In the genomic region with DNA sequence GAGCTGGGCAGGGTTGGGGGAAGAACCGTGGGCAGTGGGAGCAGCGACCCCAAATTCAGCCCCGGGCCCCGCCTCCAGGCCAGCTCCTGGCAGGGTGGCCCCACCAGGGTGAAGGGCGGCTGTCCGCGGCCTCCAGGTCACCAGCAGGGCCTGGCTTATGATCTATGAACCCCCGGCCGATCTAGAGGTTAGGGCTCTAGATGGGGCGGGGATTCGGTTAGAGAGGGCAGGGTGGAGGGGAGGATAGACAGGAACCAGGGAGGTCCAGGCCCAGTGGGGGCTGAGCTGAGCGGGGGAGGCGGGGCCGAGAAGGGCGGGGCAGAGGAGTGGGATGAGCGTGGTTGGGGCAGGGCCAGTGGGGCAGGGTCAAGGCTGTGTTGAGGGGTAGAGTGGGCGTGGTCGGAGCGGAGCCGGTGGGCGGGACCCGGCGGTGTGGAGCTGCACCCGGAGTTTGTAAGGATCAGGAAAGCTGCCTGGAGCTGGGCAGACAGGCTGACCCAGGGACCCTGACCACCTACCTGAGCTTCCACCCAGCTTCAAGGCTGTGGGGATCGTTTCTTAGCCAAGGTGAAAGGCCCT, we compare ENCODE assay signal across 8 cellular contexts. TPM values are rescaled to one million over a fixed set of nuclear protein-coding genes. Genes with fewer than 3 reads are reported as not detected.
DNase-seq lines count a peak whose midpoint lies in the region; ATAC-seq, FAIRE-seq and TF ChIP-seq lines count a peak whose summit lies in the region.

No MANE protein-coding gene starts in this region.

- TF ChIP-seq EP300 in A549 (IDR thresholded peaks at IDR 0.05) = no peak

- H3K4me3 ChIP-seq in A549 = peak overlapping the region; percentile 40
- H3K4me3 ChIP-seq in NB4 (ENCODE audit: low read depth, low read length) = no peak overlapping the region
- peak overlapping the region; percentile 64 for H3K4me3 ChIP-seq in adipocyte (ENCODE audit: low read length)
- H3K4me3 ChIP-seq in retinal pigment epithelial cell (ENCODE audit: low read length) = peak overlapping the region; percentile 43

- H3K36me3 ChIP-seq in adipocyte (ENCODE audit: control insufficient read depth, insufficient read depth, low read length, severe bottlenecking) = no peaks in the 10 kb centered on the region

- peak; percentile 87 to 94 for ATAC-seq in A549
- no peak for ATAC-seq in GM19351 (IDR thresholded peaks at IDR 0.05; ENCODE audit: unreplicated experiment)
- ATAC-seq in GM21528 (IDR thresholded peaks at IDR 0.05; ENCODE audit: low FRiP score, unreplicated experiment) = no peak

- POLR2A ChIA-PET in A549 (lab: Yijun Ruan, JAX) = interaction anchor here (0.8 to 2.2 kb wide), 4 partner anchors 51 to 208 kb away, joined by 4 to 9 read pairs (median 4); a partner anchor contains a TSS

- H3K27ac ChIP-seq in A549 = peak overlapping the region; percentile 59 to 87

- no peak overlapping the region for H3K9ac ChIP-seq in adipocyte (ENCODE audit: low read length)

- TF ChIP-seq RAD21 in A549 (conservative IDR thresholded peaks at IDR 0.05 in 1 of 2, IDR thresholded peaks at IDR 0.05 in 1 of 2) = no peak

- DNase-seq in A549 (ENCODE audit: low read depth in 1 of 2, low spot score in 1 of 2) (peak; percentile 88), NB4 (ENCODE audit: low read depth) (peak; percentile 25), adipocyte (ENCODE audit: low read depth) (peak; percentile 7), hepatic stellate cell (ENCODE audit: low spot score) (peak; percentile 26), retinal pigment epithelial cell (ENCODE audit: low read depth) (peak; percentile 12), RKO (ENCODE audit: low spot score) (no peak)

- peaks cover 9% of the 10 kb centered on the region for H3K27me3 ChIP-seq in adipocyte (replicated peaks; ENCODE audit: control insufficient read depth, insufficient read depth, low read length)

- H3K4me2 ChIP-seq in A549 = peak overlapping the region; percentile 86

- peaks cover 5% of the 10 kb centered on the region; the same call in 1 of the 3 replicates for H3K4me1 ChIP-seq in A549
- peaks cover 12% of the 10 kb centered on the region for H3K4me1 ChIP-seq in adipocyte (ENCODE audit: control insufficient read depth, insufficient read depth, low read length)

- TF ChIP-seq POLR2A in A549 (IDR thresholded peaks at IDR 0.05; ENCODE audit: low read length) = peak; percentile 68
- TF ChIP-seq POLR2A in NB4 (IDR thresholded peaks at IDR 0.05; ENCODE audit: extremely low read depth, insufficient read length) = no peak

- H3K9me3 ChIP-seq in A549 (no peaks in the 10 kb centered on the region), adipocyte (ENCODE audit: control insufficient read depth, low read length) (no peaks in the 10 kb centered on the region)

- 5% methylated on average over 10 of the region's 25 CpGs for WGBS in A549 (ENCODE audit: missing lambda C conversion rate)

- CTCF ChIA-PET in A549 (lab: Yijun Ruan, JAX) = interaction anchor here (0.7 to 3.8 kb wide), 53 partner anchors 8 to 261 kb away, joined by 3 to 66 read pairs (median 6); no protein-coding TSS in a partner anchor

- TF ChIP-seq CTCF in A549 (IDR thresholded peaks at IDR 0.05) = no peak
- no peak for TF ChIP-seq CTCF in NB4 (IDR thresholded peaks at IDR 0.05; ENCODE audit: low read depth, low read length)
- TF ChIP-seq CTCF in retinal pigment epithelial cell (conservative IDR thresholded peaks at IDR 0.05; ENCODE audit: low read depth, low read length) = no peak

- FAIRE-seq in A549 (lab: Jason Lieb, UNC) = no peak

TF ChIP-seq in A549, 52 proteins besides CTCF, POLR2A, EP300 and RAD21:
- TF ChIP-seq, protein P1, sequence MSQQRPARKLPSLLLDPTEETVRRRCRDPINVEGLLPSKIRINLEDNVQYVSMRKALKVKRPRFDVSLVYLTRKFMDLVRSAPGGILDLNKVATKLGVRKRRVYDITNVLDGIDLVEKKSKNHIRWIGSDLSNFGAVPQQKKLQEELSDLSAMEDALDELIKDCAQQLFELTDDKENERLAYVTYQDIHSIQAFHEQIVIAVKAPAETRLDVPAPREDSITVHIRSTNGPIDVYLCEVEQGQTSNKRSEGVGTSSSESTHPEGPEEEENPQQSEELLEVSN (IDR thresholded peaks at IDR 0.05; ENCODE audit: borderline replicate concordance, low read depth) = no peak
- TF ChIP-seq, protein P2, sequence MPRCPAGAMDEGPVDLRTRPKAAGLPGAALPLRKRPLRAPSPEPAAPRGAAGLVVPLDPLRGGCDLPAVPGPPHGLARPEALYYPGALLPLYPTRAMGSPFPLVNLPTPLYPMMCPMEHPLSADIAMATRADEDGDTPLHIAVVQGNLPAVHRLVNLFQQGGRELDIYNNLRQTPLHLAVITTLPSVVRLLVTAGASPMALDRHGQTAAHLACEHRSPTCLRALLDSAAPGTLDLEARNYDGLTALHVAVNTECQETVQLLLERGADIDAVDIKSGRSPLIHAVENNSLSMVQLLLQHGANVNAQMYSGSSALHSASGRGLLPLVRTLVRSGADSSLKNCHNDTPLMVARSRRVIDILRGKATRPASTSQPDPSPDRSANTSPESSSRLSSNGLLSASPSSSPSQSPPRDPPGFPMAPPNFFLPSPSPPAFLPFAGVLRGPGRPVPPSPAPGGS (IDR thresholded peaks at IDR 0.05) = 0 out of 3 replicates have a peak, but pooled peaks have one; percentile 30
- no peak for TF ChIP-seq ZFP36 (IDR thresholded peaks at IDR 0.05; ENCODE audit: borderline replicate concordance, partially characterized antibody)
- TF ChIP-seq HOXA7 (CRISPR knock-in tag; IDR thresholded peaks at IDR 0.05) = no peak
- TF ChIP-seq TP53 (CRISPR knock-in tag; IDR thresholded peaks at IDR 0.05) = no peak
- TF ChIP-seq CEBPB (IDR thresholded peaks at IDR 0.05) = no peak

RNA-seq across cellular contexts. Expression of a gene that starts 29.3 kb away (rescaled TPM):
- not detected in 2 replicates for polyA plus RNA-seq in A549 (2011; rRNA removed)
- not detected in 2 replicates for polyA plus RNA-seq in A549 (2012; cell fraction: cytosol; rRNA removed)
- not detected in 2 replicates for polyA plus RNA-seq in A549 (2012; cell fraction: nucleus; rRNA removed)
- not detected in 3 replicates for polyA plus RNA-seq in A549 (2017; fragmentation: RNase III; extraction: RNeasy Plus Mini Kit Qiagen cat#74134 plus additional on column Dnase treatment)
- polyA minus RNA-seq in A549 (2011; rRNA and poly(A)+ RNA removed) = not detected in 2 replicates

RNA-seq across cellular contexts. Expression of a gene that starts 36.6 kb away (rescaled TPM):
- polyA plus RNA-seq in A549 (2011; rRNA removed) (not detected in 2 replicates), A549 (2017; fragmentation: RNase III; extraction: RNeasy Plus Mini Kit Qiagen cat#74134 plus additional on column Dnase treatment) (not detected in 3 replicates)
- polyA plus RNA-seq in A549 (2012; cell fraction: cytosol; rRNA removed) = not detected in 2 replicates
- not detected in 2 replicates for polyA plus RNA-seq in A549 (2012; cell fraction: nucleus; rRNA removed)
- polyA minus RNA-seq in A549 (2011; rRNA and poly(A)+ RNA removed) = not detected in 2 replicates

Comparison
In these comparisons a context has a peak if more than half of its experiments do, and no peak if none do; other contexts are left out.
1. ATAC-seq: peak in A549 (2 of 2); none in GM19351 (single experiment) and GM21528 (single experiment).